Comparison of ENCODE assay signal across 8 cellular contexts in the genomic region with DNA sequence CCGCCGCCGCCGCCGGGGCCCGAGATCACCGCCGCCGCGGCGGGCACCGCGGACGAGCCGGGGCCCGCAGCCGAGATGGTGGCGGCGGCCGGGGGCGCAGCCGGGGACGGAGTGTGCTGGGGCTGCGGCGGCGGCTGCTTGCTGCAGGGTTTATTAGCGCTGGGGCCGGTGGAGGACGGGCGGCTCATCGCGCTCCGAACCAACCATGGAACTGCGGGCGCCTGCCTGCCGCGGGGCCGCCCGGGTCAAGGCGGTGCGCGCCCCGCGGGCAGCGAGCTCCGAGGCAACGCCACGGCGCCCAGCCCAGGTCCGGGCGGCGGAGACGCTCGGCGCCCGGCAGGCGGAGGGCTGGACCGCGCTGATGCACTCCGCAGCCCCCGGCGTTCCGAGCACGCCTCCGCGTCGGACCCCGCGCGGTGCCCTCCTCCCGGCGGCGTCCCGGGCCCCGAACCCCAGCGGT. TPM values are rescaled to one million over a fixed set of nuclear protein-coding genes. Genes with fewer than 3 reads are reported as not detected.
DNase-seq lines count a peak whose midpoint lies in the region; ATAC-seq and TF ChIP-seq lines count a peak whose summit lies in the region.

No MANE protein-coding gene starts in this region.

- H3K27me3 Mint-ChIP-seq in activated T-helper 2 cell treated with anti-CD3 and anti-CD28 coated beads, Interferon-gamma antibody, Interleukin-2, Interleukin-4, amounts not matched to agents 10 μg/mL and 5 μg/mL and 100 μg/mL, durations not matched to agents 14 hours and 24 hours and 36 hours (ENCODE audit: low read depth): no peaks in the 10 kb centered on the region

- H3K4me3 ChIP-seq in left lung (peak overlapping the region; percentile 75 to 76), upper lobe of right lung (peak overlapping the region; percentile 81)

- peaks cover 56% of the 10 kb centered on the region for H3K4me1 Mint-ChIP-seq in activated T-helper 2 cell treated with anti-CD3 and anti-CD28 coated beads, Interferon-gamma antibody, Interleukin-2, Interleukin-4, amounts not matched to agents 10 μg/mL and 5 μg/mL and 100 μg/mL, durations not matched to agents 14 hours and 24 hours and 36 hours (ENCODE audit: low read depth)

- TF ChIP-seq CTCF in left lung (IDR thresholded peaks at IDR 0.05) (no peak), upper lobe of right lung (IDR thresholded peaks at IDR 0.05) (no peak)

- no peak for DNase-seq in activated T-helper 2 cell treated with anti-CD3 and anti-CD28 coated beads, Interferon-gamma antibody, Interleukin-2, Interleukin-4, amounts not matched to agents 10 μg/mL and 5 μg/mL and 100 μg/mL, durations not matched to agents 14 hours and 24 hours and 36 hours (ENCODE audit: low spot score)
- DNase-seq in left lung (no peak), upper lobe of right lung (no peak), NCI-H1092 (lab: John Stamatoyannopoulos, UW) (no peak)

- intact Hi-C loops in activated T-helper 2 cell treated with anti-CD3 and anti-CD28 coated beads, Interferon-gamma antibody, Interleukin-2, Interleukin-4, amounts not matched to agents 10 μg/mL and 5 μg/mL and 100 μg/mL, durations not matched to agents 14 hours and 24 hours and 36 hours (cut with micrococcal nuclease): loop anchor here (1.0 to 10.0 kb wide), 6 partner anchors 60 to 1505 kb away; a partner anchor contains a TSS
- intact Hi-C loops in left lung (cut with DNase I): no loop called here
- intact Hi-C loops in upper lobe of right lung (cut with DNase I): no loop called here

- no peak overlapping the region for H3K27ac Mint-ChIP-seq in activated T-helper 2 cell treated with anti-CD3 and anti-CD28 coated beads, Interferon-gamma antibody, Interleukin-2, Interleukin-4, amounts not matched to agents 10 μg/mL and 5 μg/mL and 100 μg/mL, durations not matched to agents 14 hours and 24 hours and 36 hours

- no peaks in the 10 kb centered on the region for H3K9me3 Mint-ChIP-seq in activated T-helper 2 cell treated with anti-CD3 and anti-CD28 coated beads, Interferon-gamma antibody, Interleukin-2, Interleukin-4, amounts not matched to agents 10 μg/mL and 5 μg/mL and 100 μg/mL, durations not matched to agents 14 hours and 24 hours and 36 hours

- peaks cover 12 to 43% of the 10 kb centered on the region in 2 donors for H3K4me1 ChIP-seq in left lung
- H3K4me1 ChIP-seq in upper lobe of right lung: peaks cover 25% of the 10 kb centered on the region

- H3K27me3 ChIP-seq in left lung (no peaks in the 10 kb centered on the region), upper lobe of right lung (no peaks in the 10 kb centered on the region)

- H3K4me3 Mint-ChIP-seq in activated T-helper 2 cell treated with anti-CD3 and anti-CD28 coated beads, Interferon-gamma antibody, Interleukin-2, Interleukin-4, amounts not matched to agents 10 μg/mL and 5 μg/mL and 100 μg/mL, durations not matched to agents 14 hours and 24 hours and 36 hours (ENCODE audit: low read depth): peak overlapping the region; percentile 98

- peaks cover 46% of the 10 kb centered on the region for H3K36me3 Mint-ChIP-seq in activated T-helper 2 cell treated with anti-CD3 and anti-CD28 coated beads, Interferon-gamma antibody, Interleukin-2, Interleukin-4, amounts not matched to agents 10 μg/mL and 5 μg/mL and 100 μg/mL, durations not matched to agents 14 hours and 24 hours and 36 hours (ENCODE audit: low read depth)

- ATAC-seq in GM18909 (IDR thresholded peaks at IDR 0.05; ENCODE audit: poor library complexity, unreplicated experiment) (peak; percentile 15), HG02938 (IDR thresholded peaks at IDR 0.05; ENCODE audit: unreplicated experiment) (peak; percentile 0), left lung (no peak), upper lobe of right lung (no peak), HG03342 (IDR thresholded peaks at IDR 0.05; ENCODE audit: unreplicated experiment) (no peak), HG03521 (IDR thresholded peaks at IDR 0.05; ENCODE audit: unreplicated experiment) (no peak)

- H3K27ac ChIP-seq in left lung: peak overlapping the region; percentile 95 to 98
- H3K27ac ChIP-seq in upper lobe of right lung: peak overlapping the region; percentile 97

- H3K36me3 ChIP-seq in left lung: peaks cover 0 to 9% of the 10 kb centered on the region in 2 donors
- H3K36me3 ChIP-seq in upper lobe of right lung: no peaks in the 10 kb centered on the region

- H3K9me3 ChIP-seq in left lung (no peaks in the 10 kb centered on the region), upper lobe of right lung (no peaks in the 10 kb centered on the region)

RNA-seq across cellular contexts. Expression of a gene that starts 0.3 kb away (rescaled TPM):
- 108 and 116 TPM in 2 replicates for total RNA-seq in activated T-helper 2 cell treated with anti-CD3 and anti-CD28 coated beads, Interferon-gamma antibody, Interleukin-2, Interleukin-4, amounts not matched to agents 10 μg/mL and 5 μg/mL and 100 μg/mL, durations not matched to agents 14 hours and 24 hours and 36 hours
- 10 to 100 TPM; 20.2 to 21.7 TPM for total RNA-seq in left lung
- total RNA-seq in upper lobe of right lung: 16.9 TPM

RNA-seq across cellular contexts. Expression of a gene that starts 59.0 kb away (rescaled TPM):
- total RNA-seq in activated T-helper 2 cell treated with anti-CD3 and anti-CD28 coated beads, Interferon-gamma antibody, Interleukin-2, Interleukin-4, amounts not matched to agents 10 μg/mL and 5 μg/mL and 100 μg/mL, durations not matched to agents 14 hours and 24 hours and 36 hours: 0.21 and 0.39 TPM in 2 replicates
- total RNA-seq in left lung: not detected
- not detected for total RNA-seq in upper lobe of right lung

Comparison
In these comparisons a context has a peak if more than half of its experiments do, and no peak if none do; other contexts are left out.
1. ATAC-seq: peak in GM18909 (single experiment) and HG02938 (single experiment); none in left lung (single experiment), upper lobe of right lung (single experiment), HG03342 (single experiment) and HG03521 (single experiment).